ENCODE assay signal across 8 cellular contexts in the genomic region with DNA sequence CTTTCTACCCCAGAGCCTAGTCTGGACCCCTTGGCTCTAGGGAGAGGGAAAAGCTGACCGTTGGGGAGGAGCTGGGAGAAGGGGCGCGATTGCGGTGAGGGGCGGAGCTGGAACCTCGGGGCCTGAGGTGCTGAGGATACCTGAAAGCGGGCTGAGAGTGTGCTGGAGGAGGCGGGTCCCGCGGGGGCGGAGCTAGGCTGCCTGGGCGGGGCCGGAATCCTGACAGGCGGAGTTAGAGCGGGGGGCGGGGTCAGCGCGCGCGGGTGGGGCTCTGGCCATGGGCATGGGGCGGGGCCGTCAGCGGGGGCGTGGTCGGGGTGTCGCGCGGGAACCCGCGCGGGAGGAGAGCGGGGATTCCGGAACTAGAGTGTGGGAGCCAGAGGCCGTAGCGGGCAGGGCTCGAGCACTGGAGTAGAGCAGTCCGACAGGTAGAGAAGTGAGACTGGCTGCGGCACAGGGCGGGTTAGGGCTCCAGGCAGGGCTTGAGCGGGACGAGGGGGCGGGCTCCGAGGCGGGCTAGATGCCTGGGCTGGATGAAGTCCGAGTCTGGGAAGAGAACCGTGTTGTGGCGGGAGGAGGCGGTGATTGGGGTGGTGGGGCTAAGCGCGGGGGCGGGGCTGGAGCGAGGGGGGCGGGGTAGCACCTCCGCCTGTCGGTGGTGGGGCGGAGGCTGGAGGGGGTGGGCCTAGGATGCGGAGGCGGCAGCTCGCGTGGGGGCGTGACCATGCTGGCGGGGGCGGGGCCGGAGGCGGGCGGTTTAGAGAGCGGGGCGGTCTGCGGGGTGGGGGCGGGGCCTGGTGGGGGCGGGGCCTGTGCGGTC. TPM values are rescaled to one million over a fixed set of nuclear protein-coding genes. Genes with fewer than 3 reads are reported as not detected.
DNase-seq lines count a peak whose midpoint lies in the region; ATAC-seq lines count a peak whose summit lies in the region.

Gene INAFM1, plus strand, starts transcription at position 815 of the 820 bp plus-strand sequence. CDS start 35 bp downstream, outside the sequence.

- ATAC-seq in GM19025 (IDR thresholded peaks at IDR 0.05; ENCODE audit: low read depth, unreplicated experiment): peak; percentile 46
- peak; percentile 40 for ATAC-seq in HG03378 (IDR thresholded peaks at IDR 0.05; ENCODE audit: unreplicated experiment)

- H3K27me3 ChIP-seq in layer of hippocampus (ENCODE audit: control insufficient read depth, insufficient read depth, low read length): no peaks in the 10 kb centered on the region

- peak; percentile 94 for DNase-seq in AG08396 (ENCODE audit: low spot score)
- DNase-seq in NCI-H510A treated with DMSO at 0.1 percent for 48 hours (lab: John Stamatoyannopoulos, UW): peak; percentile 49
- peak; percentile 99 for DNase-seq in activated CD4-positive, alpha-beta T cell treated with anti-CD3 and anti-CD28 coated beads for 1 hour
- DNase-seq in cerebellum (ENCODE audit: low spot score): peak; percentile 98
- DNase-seq in stimulated activated CD4-positive, alpha-beta T cell treated with anti-CD3 and anti-CD28 coated beads, Interleukin-1b, Interleukin-23, amount 100 ng/mL, for 1 hour (ENCODE audit: low read depth in 2 of 2): peak; percentile 100

- H3K27ac ChIP-seq in layer of hippocampus (ENCODE audit: low read depth, low read length): peak within 1 kb of the TSS; percentile 98

RNA-seq across cellular contexts. Expression of gene INAFM1, which starts in this region (rescaled TPM):
- 3.0 TPM for total RNA-seq in cerebellum

Comparison
In these comparisons a context has a peak if more than half of its experiments do, and no peak if none do; other contexts are left out.
1. Peak in every context shown above with its lines: DNase-seq, ATAC-seq and H3K27ac ChIP-seq.
2. DNase-seq: peak in every context shown above with its lines; median percentile 100 in stimulated activated CD4-positive, alpha-beta T cell treated with anti-CD3 and anti-CD28 coated beads, Interleukin-1b, Interleukin-23, amount 100 ng/mL, for 1 hour; 99 in activated CD4-positive, alpha-beta T cell treated with anti-CD3 and anti-CD28 coated beads for 1 hour; 98 in cerebellum; 94 in AG08396; 49 in NCI-H510A treated with DMSO at 0.1 percent for 48 hours.